2 cellular contexts compared by ENCODE assay signal in genomic region chr7:98617960-98618418, GRCh38.
TF ChIP-seq lines count a peak whose summit lies in the region.

No MANE protein-coding gene starts in this region.

TF ChIP-seq in SK-N-SH, 30 proteins besides CTCF, POLR2A, EP300 and RAD21 (continued from another document):
- TF ChIP-seq USF1 (IDR thresholded peaks at IDR 0.05; ENCODE audit: borderline replicate concordance, low read depth) (no peak), NRF1 (IDR thresholded peaks at IDR 0.05; ENCODE audit: low read depth, low read length) (no peak), JUND (IDR thresholded peaks at IDR 0.05) (no peak), SMC3 (IDR thresholded peaks at IDR 0.05; ENCODE audit: low read depth, low read length) (no peak), POLR2AphosphoS5 (IDR thresholded peaks at IDR 0.05; ENCODE audit: low read depth, low read length) (no peak), NFIC (IDR thresholded peaks at IDR 0.05; ENCODE audit: borderline replicate concordance) (no peak), TAF1 (IDR thresholded peaks at IDR 0.05; ENCODE audit: borderline replicate concordance, low read depth, low read length) (no peak), YY1 (IDR thresholded peaks at IDR 0.05; ENCODE audit: low read depth) (no peak)

TF ChIP-seq in SK-N-SH treated with all-trans-retinoic acid at 6 μM for 48 hours, 23 proteins besides CTCF, POLR2A, EP300 and RAD21 (continued from another document):
- no peak for TF ChIP-seq ARNTL (CRISPR knock-in tag; IDR thresholded peaks at IDR 0.05; ENCODE audit: borderline replicate concordance, low read depth)
- TF ChIP-seq ESRRG (CRISPR knock-in tag; IDR thresholded peaks at IDR 0.05): no peak
- no peak for TF ChIP-seq CSDC2 (CRISPR knock-in tag; IDR thresholded peaks at IDR 0.05)
- TF ChIP-seq SNAI2 (CRISPR knock-in tag; IDR thresholded peaks at IDR 0.05): no peak
- TF ChIP-seq ZNF70 (CRISPR knock-in tag; IDR thresholded peaks at IDR 0.05): no peak
- TF ChIP-seq OSR1 (CRISPR knock-in tag; IDR thresholded peaks at IDR 0.05): no peak
- TF ChIP-seq RARB (CRISPR knock-in tag; IDR thresholded peaks at IDR 0.05): no peak
- no peak for TF ChIP-seq ZNF565 (CRISPR knock-in tag; conservative IDR thresholded peaks at IDR 0.05; ENCODE audit: low read depth)
